In the genomic region with DNA sequence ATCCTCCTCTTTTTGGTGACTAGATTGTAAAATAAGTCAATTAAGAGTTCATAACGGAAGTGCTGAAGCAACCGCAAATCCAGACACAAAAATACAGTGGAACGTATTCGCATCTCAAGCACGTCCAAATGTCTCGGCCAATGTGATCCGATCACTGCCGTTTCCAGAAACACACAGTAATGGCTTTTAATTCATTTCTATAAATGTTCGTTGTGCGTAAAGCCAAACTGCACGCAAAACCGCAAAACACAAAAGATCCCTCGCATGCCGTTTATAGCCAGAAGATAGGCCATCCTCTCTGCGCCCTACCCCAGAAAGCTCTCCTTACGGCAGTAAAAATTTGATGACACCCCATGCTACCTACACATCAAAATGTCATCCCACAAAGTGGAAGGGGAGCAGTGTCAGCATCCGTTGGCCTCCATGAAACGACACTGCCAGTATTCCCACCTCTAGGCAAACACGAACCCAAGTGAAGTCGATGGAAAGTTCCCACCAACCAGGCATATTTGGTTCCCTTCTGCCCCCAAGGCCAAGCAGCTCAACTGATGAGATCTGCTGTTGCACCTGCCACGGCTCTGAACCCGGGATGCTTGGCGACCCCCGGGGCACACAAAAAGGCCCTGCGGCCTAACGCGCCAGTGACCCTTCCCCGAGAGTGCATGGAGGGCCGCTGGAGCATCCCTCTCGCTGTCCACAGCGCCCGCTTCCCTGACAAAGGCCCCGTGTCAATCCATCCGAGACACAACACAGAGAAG, we compare ENCODE assay signal across 8 cellular contexts. TPM values are rescaled to one million over a fixed set of nuclear protein-coding genes. Genes with fewer than 3 reads are reported as not detected.
DNase-seq lines count a peak whose midpoint lies in the region; ATAC-seq and TF ChIP-seq lines count a peak whose summit lies in the region.

No MANE protein-coding gene starts in this region.

- H3K9me3 ChIP-seq in DND-41 (ENCODE audit: insufficient read depth, low read length, severe bottlenecking) (no peaks in the 10 kb centered on the region), Karpas-422 (ENCODE audit: low read length) (no peaks in the 10 kb centered on the region), subcutaneous abdominal adipose tissue (ENCODE audit: control insufficient read depth in 5 of 5, low read length in 5 of 5) (no peaks in the 10 kb centered on the region)

- BruUV-seq in MCF 10A (replicated peaks; lab: Mats Ljungman, UMichigan), result TSS peak; percentile 45

- intact Hi-C loops in MCF 10A (cut with micrococcal nuclease), result loop anchor here (10.0 kb wide), 2 partner anchors 126 to 536 kb away; a partner anchor contains a TSS

- peak overlapping the region; percentile 86 for H3K4me2 ChIP-seq in DND-41 (ENCODE audit: insufficient read depth, low read length)
- peak overlapping the region; percentile 83 for H3K4me2 ChIP-seq in Karpas-422 (ENCODE audit: low read depth, low read length, poor library complexity, severe bottlenecking)

- H4K20me1 ChIP-seq in DND-41 (ENCODE audit: insufficient read depth, low read length) (peaks cover 16% of the 10 kb centered on the region), Karpas-422 (ENCODE audit: insufficient read depth, low read depth, low read length) (no peaks in the 10 kb centered on the region)

- peak overlapping the region; percentile 76 for H3K9ac ChIP-seq in DND-41 (ENCODE audit: low read depth, low read length)
- H3K9ac ChIP-seq in Karpas-422 (ENCODE audit: low read length), result peak overlapping the region; percentile 80
- H3K9ac ChIP-seq in subcutaneous abdominal adipose tissue (ENCODE audit: low read length in 5 of 5), result peak overlapping the region; percentile 71 to 93 (median 73)

- H3K79me2 ChIP-seq in DND-41 (ENCODE audit: insufficient read depth, low read length) (peaks cover 54% of the 10 kb centered on the region), Karpas-422 (ENCODE audit: low read length) (peaks cover 56% of the 10 kb centered on the region)

- peaks cover 6% of the 10 kb centered on the region for H3K36me3 Mint-ChIP-seq in MCF 10A (ENCODE audit: insufficient read depth, unreplicated experiment)

- H3K27me3 ChIP-seq in DND-41 (ENCODE audit: insufficient read depth, low read length, poor library complexity), result no peaks in the 10 kb centered on the region
- H3K27me3 ChIP-seq in Karpas-422 (ENCODE audit: low read length), result no peaks in the 10 kb centered on the region
- H3K27me3 ChIP-seq in subcutaneous abdominal adipose tissue (ENCODE audit: control insufficient read depth in 5 of 5, insufficient read depth in 4 of 5, low read length in 5 of 5), result no peaks in the 10 kb centered on the region

- H3K9me3 Mint-ChIP-seq in MCF 10A (ENCODE audit: unreplicated experiment), result no peaks in the 10 kb centered on the region

- CTCF ChIA-PET in MCF 10A (lab: Yijun Ruan, JAX), result no interaction called here

- peak overlapping the region; percentile 73; the same call in 1 of the 2 replicates for H3K27ac ChIP-seq in DND-41 (ENCODE audit: low read length)
- H3K27ac ChIP-seq in Karpas-422 (ENCODE audit: low read length), result peak overlapping the region; percentile 73
- H3K27ac ChIP-seq in subcutaneous abdominal adipose tissue (ENCODE audit: low read depth, low read length), result peak overlapping the region; percentile 60

- peaks cover 13% of the 10 kb centered on the region for H3K4me1 Mint-ChIP-seq in MCF 10A (ENCODE audit: insufficient read depth, unreplicated experiment)

- H3K4me3 Mint-ChIP-seq in MCF 10A (ENCODE audit: unreplicated experiment), result peak overlapping the region; percentile 88

- no peaks in the 10 kb centered on the region for H3K9me2 ChIP-seq in Karpas-422 (replicated peaks; ENCODE audit: insufficient read depth, low read length)

- H3K4me3 ChIP-seq in DND-41 (ENCODE audit: low read depth in 1 of 2, low read length in 2 of 2), result peak overlapping the region; percentile 64 to 88
- H3K4me3 ChIP-seq in Karpas-422 (ENCODE audit: low read length), result peak overlapping the region; percentile 82
- peak overlapping the region; percentile 72 to 84 (median 79) for H3K4me3 ChIP-seq in subcutaneous abdominal adipose tissue (ENCODE audit: low read depth in 1 of 5, low read length in 5 of 5)

- H3K27me3 Mint-ChIP-seq in MCF 10A (ENCODE audit: insufficient read depth, unreplicated experiment), result no peaks in the 10 kb centered on the region

- POLR2A ChIA-PET in MCF 10A (lab: Yijun Ruan, JAX), result no interaction called here

- peaks cover 23% of the 10 kb centered on the region for H3K4me1 ChIP-seq in DND-41 (ENCODE audit: insufficient read depth, low read length)
- peaks cover 16% of the 10 kb centered on the region for H3K4me1 ChIP-seq in Karpas-422 (ENCODE audit: low read length)
- peaks cover 7 to 20% (median 17%) of the 10 kb centered on the region in 5 donors for H3K4me1 ChIP-seq in subcutaneous abdominal adipose tissue (ENCODE audit: control insufficient read depth in 5 of 5, insufficient read depth in 5 of 5, low read length in 5 of 5)

- TF ChIP-seq CTCF in DND-41 (IDR thresholded peaks at IDR 0.05; ENCODE audit: borderline replicate concordance, extremely low read depth, low read length, poor library complexity, severe bottlenecking) (no peak), MCF 10A (IDR thresholded peaks at IDR 0.05; ENCODE audit: unreplicated experiment) (no peak)

- peak overlapping the region; percentile 49 for H3K27ac Mint-ChIP-seq in MCF 10A (ENCODE audit: low read depth, unreplicated experiment)

- peak overlapping the region; percentile 76; the same call in 1 of the 2 replicates for H2AFZ ChIP-seq in DND-41 (ENCODE audit: low read depth, low read length)
- peak overlapping the region; percentile 13; the same call in 1 of the 2 replicates for H2AFZ ChIP-seq in Karpas-422 (ENCODE audit: low read length)

- H3K36me3 ChIP-seq in DND-41 (ENCODE audit: insufficient read depth, low read length) (no peaks in the 10 kb centered on the region; the same call in 1 of the 2 replicates), Karpas-422 (ENCODE audit: insufficient read depth, low read length) (no peaks in the 10 kb centered on the region), subcutaneous abdominal adipose tissue (ENCODE audit: control insufficient read depth in 5 of 5, insufficient read depth in 5 of 5, low read length in 5 of 5) (no peaks in the 10 kb centered on the region)

- ATAC-seq in DND-41 (ENCODE audit: insufficient read depth, low read depth), result no peak
- ATAC-seq in GM21737 (IDR thresholded peaks at IDR 0.05; ENCODE audit: unreplicated experiment), result no peak

- DNase-seq in DND-41 (no peak), Karpas-422 (peak; percentile 62), MCF 10A (ENCODE audit: unreplicated experiment) (no peak), left kidney (ENCODE audit: low read depth, low spot score) (peak; percentile 68), H4 (ENCODE audit: low spot score) (no peak), NCI-H2081 treated with DMSO at 0.1 percent for 48 hours (lab: John Stamatoyannopoulos, UW) (no peak)

RNA-seq across cellular contexts. Expression of a gene that starts 1.4 kb away (rescaled TPM):
- total RNA-seq in Karpas-422 (2014; rRNA removed; shearing (Covaris generic); ENCODE audit: low replicate concordance), result 28.0 and 32.5 TPM in 2 replicates
- total RNA-seq in MCF 10A (2022), result 35.2 and 46.7 TPM in 2 replicates
- 3.6 and 4.0 TPM in 2 replicates for total RNA-seq in H4 (2014; rRNA removed; shearing (Covaris generic))

RNA-seq across cellular contexts. Expression of a gene that starts 28.6 kb away (rescaled TPM):
- 2,259 and 2,811 TPM in 2 replicates for total RNA-seq in Karpas-422 (2014; rRNA removed; shearing (Covaris generic); ENCODE audit: low replicate concordance)
- 2,095 and 2,221 TPM in 2 replicates for total RNA-seq in MCF 10A (2022)
- total RNA-seq in H4 (2014; rRNA removed; shearing (Covaris generic)), result 2,241 and 2,331 TPM in 2 replicates

RNA-seq across cellular contexts. Expression of a gene that starts 37.9 kb away (rescaled TPM):
- total RNA-seq in Karpas-422 (2014; rRNA removed; shearing (Covaris generic); ENCODE audit: low replicate concordance), result 65.3 and 66.3 TPM in 2 replicates
- 148 and 164 TPM in 2 replicates for total RNA-seq in MCF 10A (2022)
- 61.2 and 63.9 TPM in 2 replicates for total RNA-seq in H4 (2014; rRNA removed; shearing (Covaris generic))

Comparison
In these comparisons a context has a peak if more than half of its experiments do, and no peak if none do; other contexts are left out.
1. DNase-seq: peak in Karpas-422 (single experiment) and left kidney (single experiment); none in DND-41 (single experiment), MCF 10A (single experiment), H4 (single experiment) and NCI-H2081 treated with DMSO at 0.1 percent for 48 hours (single experiment).
2. Peak in every context shown above with its lines, with median percentiles within 50 percentile points of each other: H3K27ac ChIP-seq, H3K4me3 ChIP-seq and H3K9ac ChIP-seq.